ENCODE assay signal across 17 cellular contexts in the genomic region with DNA sequence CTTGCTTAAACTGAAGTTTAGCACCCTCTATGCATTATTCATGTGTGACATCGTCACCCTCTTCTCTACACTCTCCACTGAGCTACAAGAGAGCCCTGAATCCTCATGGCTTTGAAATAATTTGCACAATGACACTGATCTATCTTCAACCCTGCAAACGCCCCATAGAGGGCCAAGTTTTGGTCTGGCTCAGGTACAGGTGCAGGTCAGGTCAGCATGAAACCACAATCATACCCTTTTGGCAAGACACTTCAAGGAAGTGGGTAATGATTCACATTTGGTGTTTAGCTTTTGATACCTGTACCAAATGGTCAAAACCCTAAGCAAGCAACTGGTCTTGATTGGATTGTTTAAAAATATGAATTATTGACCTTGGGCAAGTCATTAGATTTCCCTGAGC.
"Had no signal": no experiment of that assay in that cellular context is flagged by ENCODE, and none has a peak within 500 bp of the region (broad histone marks: within the 10 kb centered on the region; RNA-seq: fewer than 3 reads in every experiment).

No MANE protein-coding gene starts in this region.

- H3K4me3 ChIP-seq: dorsolateral prefrontal cortex, left ventricle myocardium inferior, lung, mucosa of descending colon, pancreas, smooth muscle cell, thyroid gland had no signal

- ATAC-seq: esophagus mucosa; mucosa of descending colon; naive thymus-derived CD8-positive, alpha-beta T cell; right cardiac atrium had no signal

- DNase-seq: cortex of kidney; dorsolateral prefrontal cortex; effector CD8-positive, alpha-beta T cell; islet precursor cell; left ventricle myocardium inferior; mucosa of descending colon; naive thymus-derived CD8-positive, alpha-beta T cell; occipital lobe; pancreas; right cardiac atrium; stimulated activated CD4-positive, alpha-beta T cell treated with anti-CD3 and anti-CD28 coated beads, Interleukin-2, amount 100 ng/mL, for 48 hours; stimulated activated naive CD4-positive, alpha-beta T cell treated with Interleukin-2 at 50 U/mL for 16 hours; thyroid gland had no signal

- H3K9me3 ChIP-seq: left ventricle myocardium inferior, mucosa of descending colon, pancreas, thyroid gland had no signal

- H3K4me3 Mint-ChIP-seq: naive thymus-derived CD8-positive, alpha-beta T cell; type B pancreatic cell had no signal

- H3K4me1 ChIP-seq: pancreas had no signal

- H3K9me3 Mint-ChIP-seq: type B pancreatic cell had no signal

- H3K4me1 Mint-ChIP-seq: naive thymus-derived CD8-positive, alpha-beta T cell had no signal

- H3K36me3 ChIP-seq: left ventricle myocardium inferior, pancreas, thyroid gland had no signal

- H3K4me2 ChIP-seq: smooth muscle cell had no signal

- H3K27ac ChIP-seq: dorsolateral prefrontal cortex, left ventricle myocardium inferior, pancreas, thyroid gland had no signal

- H3K27ac Mint-ChIP-seq: naive thymus-derived CD8-positive, alpha-beta T cell; type B pancreatic cell had no signal

- H3K27me3 ChIP-seq: pancreas, thyroid gland had no signal

- H3K36me3 Mint-ChIP-seq: naive thymus-derived CD8-positive, alpha-beta T cell had no signal
